In genomic region chr4:9765091-9765490, GRCh38 we compare ENCODE assay signal across 8 cellular contexts. TPM values are rescaled to one million over a fixed set of nuclear protein-coding genes. Genes with fewer than 3 reads are reported as not detected.
DNase-seq lines count a peak whose midpoint lies in the region; ATAC-seq and TF ChIP-seq lines count a peak whose summit lies in the region.

No MANE protein-coding gene starts in this region.

- H3K27me3 ChIP-seq in Peyer's patch (no peaks in the 10 kb centered on the region), right atrium auricular region (no peaks in the 10 kb centered on the region), upper lobe of right lung (no peaks in the 10 kb centered on the region)

- H3K4me1 ChIP-seq in Peyer's patch = no peaks in the 10 kb centered on the region
- H3K4me1 ChIP-seq in right atrium auricular region = no peaks in the 10 kb centered on the region
- no peaks in the 10 kb centered on the region for H3K4me1 ChIP-seq in upper lobe of right lung

- TF ChIP-seq CTCF in Peyer's patch (IDR thresholded peaks at IDR 0.05) (peak in 4 of 6 experiments; percentile 19 to 63 (median 62)), right atrium auricular region (IDR thresholded peaks at IDR 0.05) (peak; percentile 39 to 68), upper lobe of right lung (IDR thresholded peaks at IDR 0.05) (peak; percentile 55)

- ATAC-seq in upper lobe of right lung (no peak), HG02840 (IDR thresholded peaks at IDR 0.05; ENCODE audit: low FRiP score, unreplicated experiment) (no peak), GM18520 (IDR thresholded peaks at IDR 0.05; ENCODE audit: unreplicated experiment) (no peak)

- H3K27ac ChIP-seq in Peyer's patch (no peak overlapping the region), right atrium auricular region (no peak overlapping the region), upper lobe of right lung (no peak overlapping the region)

- intact Hi-C loops in upper lobe of right lung (cut with DNase I) = no loop called here

- no peaks in the 10 kb centered on the region for H3K9me3 ChIP-seq in Peyer's patch
- no peaks in the 10 kb centered on the region for H3K9me3 ChIP-seq in right atrium auricular region
- H3K9me3 ChIP-seq in upper lobe of right lung = no peaks in the 10 kb centered on the region

- peak; percentile 1 to 11 (median 5) for DNase-seq in stimulated activated CD4-positive, alpha-beta T cell treated with anti-CD3 and anti-CD28 coated beads, Interleukin-12 subunit alpha, Interleukin-12 subunit beta, amount 100 ng/mL, for 48 hours (ENCODE audit: low read depth in 2 of 3, low spot score in 1 of 3)
- DNase-seq in stimulated activated CD4-positive, alpha-beta T cell treated with anti-CD3 and anti-CD28 coated beads, Interleukin-4, amount 100 ng/mL, for 4 hours = no peak
- DNase-seq in Peyer's patch (peak in 1 of 3 donors; percentile 54), right atrium auricular region (ENCODE audit: low spot score) (no peak), upper lobe of right lung (no peak), cerebellar nuclear complex (lab: John Stamatoyannopoulos, UW) (no peak)

- no peaks in the 10 kb centered on the region for H3K36me3 ChIP-seq in Peyer's patch
- H3K36me3 ChIP-seq in right atrium auricular region = no peaks in the 10 kb centered on the region
- H3K36me3 ChIP-seq in upper lobe of right lung = no peaks in the 10 kb centered on the region

- H3K4me3 ChIP-seq in Peyer's patch (no peak overlapping the region), right atrium auricular region (no peak overlapping the region), upper lobe of right lung (no peak overlapping the region)

- no peak for TF ChIP-seq POLR2A in Peyer's patch (IDR thresholded peaks at IDR 0.05)

RNA-seq across cellular contexts. Expression of gene DRD5, which starts 16.3 kb away (rescaled TPM):
- total RNA-seq in Peyer's patch (not detected), right atrium auricular region (under 1 TPM in 1 of 2 donors, not detected in 1; 0.24 TPM), upper lobe of right lung (not detected)

Comparison
In these comparisons a context has a peak if more than half of its experiments do, and no peak if none do; other contexts are left out.
1. DNase-seq: peak in stimulated activated CD4-positive, alpha-beta T cell treated with anti-CD3 and anti-CD28 coated beads, Interleukin-12 subunit alpha, Interleukin-12 subunit beta, amount 100 ng/mL, for 48 hours (3 of 3); none in stimulated activated CD4-positive, alpha-beta T cell treated with anti-CD3 and anti-CD28 coated beads, Interleukin-4, amount 100 ng/mL, for 4 hours (0 of 2), right atrium auricular region (single experiment), upper lobe of right lung (single experiment) and cerebellar nuclear complex (0 of 2).
2. Peak in every context shown above with its lines, with median percentiles within 50 percentile points of each other: CTCF ChIP-seq.